Comparison of ENCODE assay signal across 8 cellular contexts in genomic region chr1:10253755-10254154, GRCh38. TPM values are rescaled to one million over a fixed set of nuclear protein-coding genes. Genes with fewer than 3 reads are reported as not detected.
DNase-seq lines count a peak whose midpoint lies in the region; ATAC-seq and TF ChIP-seq lines count a peak whose summit lies in the region.

No MANE protein-coding gene starts in this region.

- peaks cover 3% of the 10 kb centered on the region for H3K4me1 ChIP-seq in neural progenitor cell

- H3K27me3 ChIP-seq in neural progenitor cell = no peaks in the 10 kb centered on the region

- H3K4me3 ChIP-seq in epithelial cell of proximal tubule (ENCODE audit: low read depth, low read length) (no peak overlapping the region), neural progenitor cell (no peak overlapping the region)

- H3K36me3 ChIP-seq in neural progenitor cell = no peaks in the 10 kb centered on the region

- no peaks in the 10 kb centered on the region for H3K9me3 ChIP-seq in neural progenitor cell (ENCODE audit: low read depth)

- peaks cover 16% of the 10 kb centered on the region for H3F3A ChIP-seq in neural progenitor cell (ENCODE audit: low read depth)

- H4K20me1 ChIP-seq in neural progenitor cell (ENCODE audit: low read depth) = peaks cover 43% of the 10 kb centered on the region

- no peak overlapping the region for H3K27ac ChIP-seq in neural progenitor cell

- in situ Hi-C loops in Caki2 (cut with HindIII; ENCODE audit: low pct_unique_long_range_greater_than_20kb, low sequenced_read_pairs) = no loop called here

- H3K27me3 Mint-ChIP-seq in neural progenitor cell (ENCODE audit: insufficient read depth, low read depth) = peaks cover 2% of the 10 kb centered on the region

- H3K4me1 Mint-ChIP-seq in neural progenitor cell = peaks cover 19% of the 10 kb centered on the region

- H3K27ac Mint-ChIP-seq in neural progenitor cell = peak overlapping the region; percentile 13

- no peak overlapping the region for H3K9ac ChIP-seq in neural progenitor cell

- no peak overlapping the region for H3K4me3 Mint-ChIP-seq in neural progenitor cell

- no peak for ATAC-seq in GM18519 (IDR thresholded peaks at IDR 0.05; ENCODE audit: low FRiP score, unreplicated experiment)

- H3K79me2 ChIP-seq in neural progenitor cell (ENCODE audit: low read depth) = peaks cover 80% of the 10 kb centered on the region

- DNase-seq in Caki2 (ENCODE audit: low read depth) = peak; percentile 34
- peak; percentile 81 to 96 for DNase-seq in NCI-H524 (lab: John Stamatoyannopoulos, UW)
- peak; percentile 50 for DNase-seq in epithelial cell of proximal tubule (ENCODE audit: low read depth)
- DNase-seq in neural progenitor cell (ENCODE audit: low spot score) = no peak
- DNase-seq in pons (ENCODE audit: low spot score) = no peak
- DNase-seq in activated CD8-positive, alpha-beta memory T cell treated with anti-CD3 and anti-CD28 coated beads for 24 hours = no peak
- no peak for DNase-seq in SKM-1 (lab: John Stamatoyannopoulos, UW; ENCODE audit: unreplicated experiment)

- no peak overlapping the region for H3K4me2 ChIP-seq in neural progenitor cell

- H3K9me3 Mint-ChIP-seq in neural progenitor cell = no peaks in the 10 kb centered on the region

- TF ChIP-seq CTCF in epithelial cell of proximal tubule (conservative IDR thresholded peaks at IDR 0.05; ENCODE audit: low read depth, low read length) = no peak
- no peak for TF ChIP-seq CTCF in neural progenitor cell (IDR thresholded peaks at IDR 0.05)

- H3K36me3 Mint-ChIP-seq in neural progenitor cell = peaks cover 14% of the 10 kb centered on the region

- no peak overlapping the region for H2AFZ ChIP-seq in neural progenitor cell (replicated peaks)

RNA-seq across cellular contexts. Expression of gene KIF1B, which starts 43.4 kb away (rescaled TPM):
- 2.3 and 8.0 TPM in 2 replicates for total RNA-seq in Caki2 (2014; rRNA removed; shearing (Covaris generic); ENCODE audit: low replicate concordance)
- total RNA-seq in epithelial cell of proximal tubule = 16.6 and 20.9 TPM in 2 replicates
- total RNA-seq in neural progenitor cell (ENCODE audit: low replicate concordance) = 49.8 and 52.0 TPM in 2 replicates

Comparison
In these comparisons a context has a peak if more than half of its experiments do, and no peak if none do; other contexts are left out.
1. DNase-seq: peak in Caki2 (single experiment), NCI-H524 (2 of 2) and epithelial cell of proximal tubule (single experiment); none in neural progenitor cell (single experiment), pons (single experiment), activated CD8-positive, alpha-beta memory T cell treated with anti-CD3 and anti-CD28 coated beads for 24 hours (single experiment) and SKM-1 (single experiment).